ENCODE assay signal across 1 cellular context in genomic region chr6:143675946-143676345, GRCh38.
TF ChIP-seq lines count a peak whose summit lies in the region.

No MANE protein-coding gene starts in this region.

TF ChIP-seq in GM23338, 12 proteins besides CTCF, POLR2A, EP300 and RAD21 (continued from another document):
- TF ChIP-seq ETS1 (IDR thresholded peaks at IDR 0.05) (no peak), JUNB (IDR thresholded peaks at IDR 0.05; ENCODE audit: unreplicated experiment) (no peak), ZNF331 (CRISPR knock-in tag; IDR thresholded peaks at IDR 0.05; ENCODE audit: low read depth) (no peak), ZNF114 (CRISPR knock-in tag; IDR thresholded peaks at IDR 0.05) (no peak), POLR2AphosphoS5 (IDR thresholded peaks at IDR 0.05; ENCODE audit: low read depth) (no peak), NANOG (IDR thresholded peaks at IDR 0.05; ENCODE audit: borderline replicate concordance) (no peak), STAT1 (IDR thresholded peaks at IDR 0.05; ENCODE audit: unreplicated experiment) (no peak), REST (IDR thresholded peaks at IDR 0.05; ENCODE audit: unreplicated experiment) (no peak), EZH2phosphoT487 (IDR thresholded peaks at IDR 0.05; ENCODE audit: unreplicated experiment) (no peak), CREB1 (CRISPR knock-in tag; IDR thresholded peaks at IDR 0.05; ENCODE audit: low read depth) (no peak)
